Comparison of ENCODE assay signal across 10 cellular contexts in genomic region chr7:2841907-2842306, GRCh38. TPM values are rescaled to one million over a fixed set of nuclear protein-coding genes. Genes with fewer than 3 reads are reported as not detected.
DNase-seq lines count a peak whose midpoint lies in the region; ATAC-seq and TF ChIP-seq lines count a peak whose summit lies in the region.
"Had no signal": no experiment of that assay in that cellular context is flagged by ENCODE, and none has a peak within 500 bp of the region (broad histone marks: within the 10 kb centered on the region; RNA-seq: fewer than 3 reads in every experiment).

No MANE protein-coding gene starts in this region.

- no peak overlapping the region for H2BK5ac ChIP-seq in IMR-90 (ENCODE audit: low read depth, low read length, poor library complexity, severe bottlenecking)

- intact Hi-C loops in CD8-positive, alpha-beta T cell (cut with DNase I, micrococcal nuclease), result loop anchor here (5.0 kb wide), 4 partner anchors 120 to 530 kb away; partner anchors contain the start of genes BRAT1 (in 1 of the 2), IQCE (in 1 of the 2) and SNX8 (in 1 of the 2)
- intact Hi-C loops in IMR-90 (cut with micrococcal nuclease), result loop anchor here (5.0 kb wide), 1 partner anchor 80 kb away; no protein-coding TSS in a partner anchor

- no peaks in the 10 kb centered on the region for H3K9me3 ChIP-seq in CD8-positive, alpha-beta T cell (ENCODE audit: low read length)
- no peaks in the 10 kb centered on the region for H3K9me3 ChIP-seq in IMR-90 (ENCODE audit: control insufficient read depth, insufficient read depth, low read length)
- no peaks in the 10 kb centered on the region for H3K9me3 ChIP-seq in SK-N-SH

- H3K9me1 ChIP-seq in IMR-90 (ENCODE audit: insufficient read depth, low read length), result peaks cover 6% of the 10 kb centered on the region

- WGBS in IMR-90 (ENCODE audit: extremely low coverage in 2 of 2, insufficient read length in 1 of 2), 2 experiments, result 80% methylated on average over 4 of the region's 5 CpGs; no CpG with 5 or more reads in 1 of the 2 experiments
- WGBS in SK-N-SH (ENCODE audit: low lambda C conversion rate), result 94% methylated on average over 5 of the region's 5 CpGs

- H3K9ac ChIP-seq in IMR-90 (ENCODE audit: low read depth, low read length), result no peak overlapping the region
- no peak overlapping the region for H3K9ac ChIP-seq in SK-N-SH

- H4K20me1 ChIP-seq in IMR-90 (ENCODE audit: insufficient read depth, low read length), result peaks cover 39% of the 10 kb centered on the region
- H4K20me1 ChIP-seq in SK-N-SH (ENCODE audit: insufficient read depth), result peaks cover 39% of the 10 kb centered on the region

- H2AK5ac ChIP-seq in IMR-90 (ENCODE audit: low read depth, low read length), result no peak overlapping the region; the same call in 1 of the 2 replicates

- H3K4me2 ChIP-seq in IMR-90 (ENCODE audit: low read depth, low read length), result peak overlapping the region; percentile 43; the same call in 1 of the 2 replicates
- H3K4me2 ChIP-seq in SK-N-SH, result no peak overlapping the region

- CTCF ChIA-PET in CD8-positive, alpha-beta T cell (lab: Charles Lee), result no interaction called here
- CTCF ChIA-PET in IMR-90 (lab: Yijun Ruan, JAX), result no interaction called here
- CTCF ChIA-PET in SK-N-SH (lab: Yijun Ruan, JAX), result interaction anchor here (1.1 to 1.3 kb wide), 4 partner anchors 9 to 274 kb away, joined by 3 to 7 read pairs (median 3); no protein-coding TSS in a partner anchor

- H3K4me1 Mint-ChIP-seq in CD8-positive, alpha-beta T cell (ENCODE audit: low read depth), result peaks cover 59% of the 10 kb centered on the region
- H3K4me1 Mint-ChIP-seq in chondrocyte (ENCODE audit: low read depth) (peaks cover 59% of the 10 kb centered on the region), neural crest cell (peaks cover 62% of the 10 kb centered on the region)

- H3K27ac ChIP-seq in CD8-positive, alpha-beta T cell (ENCODE audit: low read depth, low read length), result no peak overlapping the region
- H3K27ac ChIP-seq in IMR-90 (ENCODE audit: insufficient read depth, low read length) (no peak overlapping the region), SK-N-SH (ENCODE audit: low read depth in 2 of 2, low read length in 1 of 2) (no peak overlapping the region)
- H3K27ac ChIP-seq: SJCRH30 had no signal

- POLR2A ChIA-PET in CD8-positive, alpha-beta T cell (lab: Charles Lee), result no interaction called here
- POLR2A ChIA-PET in IMR-90 (lab: Charles Lee; ENCODE audit: unreplicated experiment) (no interaction called here), SK-N-SH (lab: Yijun Ruan, JAX) (no interaction called here)

- H3F3A ChIP-seq in SK-N-SH (replicated peaks; ENCODE audit: insufficient read depth), result peaks cover 5% of the 10 kb centered on the region

- dilution Hi-C loops in IMR-90 (cut with HindIII; ENCODE audit: low sequenced_read_pairs, unreplicated experiment), result no loop called here

- H3K56ac ChIP-seq in IMR-90 (ENCODE audit: extremely low read depth, insufficient read depth, low read length), result no peak overlapping the region

- no peak overlapping the region for H2BK15ac ChIP-seq in IMR-90 (ENCODE audit: low read depth, low read length)

- H2AFZ ChIP-seq in IMR-90 (replicated peaks; ENCODE audit: low read length, poor library complexity) (no peak overlapping the region), SK-N-SH (ENCODE audit: low read depth) (no peak overlapping the region)

- no peak for DNase-seq in CD8-positive, alpha-beta T cell
- no peak for DNase-seq in IMR-90
- no peak for DNase-seq in chondrocyte (ENCODE audit: low spot score)
- DNase-seq in neural crest cell (ENCODE audit: low read depth, low spot score), result no peak
- DNase-seq in SK-N-SH, result no peak
- no peak for DNase-seq in erythroblast (lab: John Stamatoyannopoulos, UW)
- DNase-seq in NOMO-1 treated with dmso at 0.1 percent for 144 hours (lab: John Stamatoyannopoulos, UW; ENCODE audit: unreplicated experiment), result no peak
- DNase-seq: foreskin melanocyte, H7, SJCRH30 had no signal

- no peak overlapping the region for H2BK120ac ChIP-seq in IMR-90 (ENCODE audit: low read depth, low read length)

- no peak overlapping the region for H4K91ac ChIP-seq in IMR-90 (ENCODE audit: insufficient read depth, low read depth, low read length)

- no peak for TF ChIP-seq CTCF in CD8-positive, alpha-beta T cell (IDR thresholded peaks at IDR 0.05)
- TF ChIP-seq CTCF in IMR-90 (conservative IDR thresholded peaks at IDR 0.05; ENCODE audit: low read depth, low read length) (no peak), chondrocyte (IDR thresholded peaks at IDR 0.05) (no peak), neural crest cell (conservative IDR thresholded peaks at IDR 0.05) (no peak), SK-N-SH (IDR thresholded peaks at IDR 0.05) (no peak)

- no peak for TF ChIP-seq RAD21 in IMR-90 (IDR thresholded peaks at IDR 0.05; ENCODE audit: low read length)
- TF ChIP-seq RAD21 in SK-N-SH (IDR thresholded peaks at IDR 0.05; ENCODE audit: low read length), result no peak

- no peak overlapping the region for H3K4me3 ChIP-seq in CD8-positive, alpha-beta T cell (ENCODE audit: low read depth, low read length)
- H3K4me3 ChIP-seq in IMR-90 (ENCODE audit: insufficient read depth, low read depth, low read length), result no peak overlapping the region
- H3K4me3 ChIP-seq in SK-N-SH (ENCODE audit: low read depth in 2 of 2, low read length in 1 of 2), result 0 out of 4 replicates have a peak overlapping the region, but pooled peaks of 1 of the 2 experiments have one; percentile 7
- H3K4me3 ChIP-seq: SJCRH30 had no signal

- H3K27ac Mint-ChIP-seq in CD8-positive, alpha-beta T cell, result no peak overlapping the region
- H3K27ac Mint-ChIP-seq in chondrocyte (ENCODE audit: unreplicated experiment) (no peak overlapping the region), neural crest cell (ENCODE audit: unreplicated experiment) (no peak overlapping the region)

- H3K36me3 ChIP-seq in CD8-positive, alpha-beta T cell (ENCODE audit: insufficient read depth, low read length), result no peaks in the 10 kb centered on the region
- H3K36me3 ChIP-seq in IMR-90 (ENCODE audit: control insufficient read depth, insufficient read depth, low read length) (peaks cover 11% of the 10 kb centered on the region), SK-N-SH (replicated peaks in 1 of 2; ENCODE audit: control insufficient read depth in 1 of 2, insufficient read depth in 2 of 2, low read length in 1 of 2) (peaks cover 0 to 12% of the 10 kb centered on the region in 2 experiments)

- H3K14ac ChIP-seq in IMR-90 (replicated peaks; ENCODE audit: low read depth, low read length), result no peak overlapping the region

- ATAC-seq in CD8-positive, alpha-beta T cell, result no peak
- ATAC-seq in IMR-90 (ENCODE audit: low read depth), result no peak

- H4K8ac ChIP-seq in IMR-90 (ENCODE audit: low read depth in 2 of 2, low read length in 2 of 2), result no peak overlapping the region

- H3K18ac ChIP-seq in IMR-90 (ENCODE audit: low read depth, low read length), result no peak overlapping the region

- H2BK20ac ChIP-seq in IMR-90 (ENCODE audit: low read depth, low read length), result no peak overlapping the region

- in situ Hi-C loops in IMR-90 (cut with MboI; ENCODE audit: low sequenced_read_pairs), result no loop called here

- H2AK9ac ChIP-seq in IMR-90 (replicated peaks; ENCODE audit: low read depth, low read length, poor library complexity), result peak overlapping the region; percentile 75

- peaks cover 68% of the 10 kb centered on the region for H3K79me2 ChIP-seq in SK-N-SH (ENCODE audit: insufficient read depth)

- peak overlapping the region; percentile 81 for H3K4me3 Mint-ChIP-seq in CD8-positive, alpha-beta T cell
- peak overlapping the region; percentile 84 for H3K4me3 Mint-ChIP-seq in chondrocyte (ENCODE audit: unreplicated experiment)
- H3K4me3 Mint-ChIP-seq in neural crest cell, result peak overlapping the region; percentile 90

- H3K27me3 Mint-ChIP-seq in CD8-positive, alpha-beta T cell (ENCODE audit: low read depth), result no peaks in the 10 kb centered on the region
- H3K27me3 Mint-ChIP-seq in chondrocyte (ENCODE audit: low read depth) (no peaks in the 10 kb centered on the region), neural crest cell (ENCODE audit: low read depth) (no peaks in the 10 kb centered on the region)

- H3K9me2 ChIP-seq in SK-N-SH, result no peaks in the 10 kb centered on the region

- peaks cover 34% of the 10 kb centered on the region for H3K4me1 ChIP-seq in CD8-positive, alpha-beta T cell (ENCODE audit: insufficient read depth, low read length)
- peaks cover 14% of the 10 kb centered on the region for H3K4me1 ChIP-seq in IMR-90 (ENCODE audit: control insufficient read depth, insufficient read depth, low read length)
- H3K4me1 ChIP-seq in SK-N-SH (ENCODE audit: control insufficient read depth in 1 of 2, insufficient read depth in 2 of 2, low read depth in 1 of 2, low read length in 1 of 2), result peaks cover 8% of the 10 kb centered on the region in 2 experiments; a peak in 2 of 4 replicates
- H3K4me1 ChIP-seq: SJCRH30 had no signal

- TF ChIP-seq POLR2A in IMR-90 (IDR thresholded peaks at IDR 0.05; ENCODE audit: low read depth, low read length), result no peak
- TF ChIP-seq POLR2A in erythroblast (IDR thresholded peaks at IDR 0.05; ENCODE audit: low read length), result no peak

- peak overlapping the region; percentile 36; the same call in 1 of the 2 replicates for H3K4ac ChIP-seq in IMR-90 (ENCODE audit: low read depth, low read length)

- H3K36me3 Mint-ChIP-seq in CD8-positive, alpha-beta T cell, result peaks cover 15% of the 10 kb centered on the region
- H3K36me3 Mint-ChIP-seq in chondrocyte (ENCODE audit: low read depth), result peaks cover 8% of the 10 kb centered on the region
- H3K36me3 Mint-ChIP-seq in neural crest cell (ENCODE audit: low read depth), result peaks cover 19% of the 10 kb centered on the region

- BruUV-seq in IMR-90 (replicated peaks; lab: Mats Ljungman, UMichigan), result no TSS peak

- peaks cover 19 to 65% of the 10 kb centered on the region in 2 experiments for H3K79me1 ChIP-seq in IMR-90 (ENCODE audit: low read depth in 1 of 2, low read length in 2 of 2)

- H3K9me3 Mint-ChIP-seq in CD8-positive, alpha-beta T cell, result no peaks in the 10 kb centered on the region
- H3K9me3 Mint-ChIP-seq in chondrocyte (ENCODE audit: low read depth), result peaks cover 12% of the 10 kb centered on the region
- peaks cover 5% of the 10 kb centered on the region for H3K9me3 Mint-ChIP-seq in neural crest cell

- no peak overlapping the region for H4K5ac ChIP-seq in IMR-90 (ENCODE audit: low read depth, low read length)

- H3K23ac ChIP-seq in IMR-90 (ENCODE audit: low read depth, low read length), result 0 out of 2 replicates have a peak overlapping the region, but pooled peaks have one; percentile 86

- no peaks in the 10 kb centered on the region for H3K27me3 ChIP-seq in CD8-positive, alpha-beta T cell (ENCODE audit: insufficient read depth, low read length)
- H3K27me3 ChIP-seq in IMR-90 (ENCODE audit: control insufficient read depth, insufficient read depth, low read length) (no peaks in the 10 kb centered on the region), SK-N-SH (ENCODE audit: insufficient read depth) (no peaks in the 10 kb centered on the region)
- H3K27me3 ChIP-seq: SJCRH30 had no signal

- no peak for TF ChIP-seq EP300 in SK-N-SH (IDR thresholded peaks at IDR 0.05; ENCODE audit: borderline replicate concordance in 1 of 2, low read depth in 1 of 2, low read length in 1 of 2)

RNA-seq across cellular contexts. Expression of gene GNA12, which starts 2.2 kb away (rescaled TPM):
- 10 to 100 TPM; 17.0 to 17.7 TPM for total RNA-seq in CD8-positive, alpha-beta T cell
- total RNA-seq in IMR-90 (2012; rRNA removed), result 14.3 and 14.4 TPM in 2 replicates
- polyA plus RNA-seq in IMR-90 (2012; rRNA removed), result 89.0 and 93.9 TPM in 2 replicates
- 41.2 and 78.7 TPM in 2 replicates for polyA plus RNA-seq in IMR-90 (2012; cell fraction: cytosol; rRNA removed)
- polyA plus RNA-seq in IMR-90 (2012; cell fraction: nucleus; rRNA removed; ENCODE audit: low replicate concordance), result 60.2 and 62.3 TPM in 2 replicates
- total RNA-seq in chondrocyte, result 77.5 to 111 TPM (median 108 TPM) in 3 replicates
- 62.5 and 63.5 TPM in 2 replicates for total RNA-seq in neural crest cell
- 55.3 and 64.8 TPM in 2 replicates for polyA plus RNA-seq in SK-N-SH (2012; rRNA removed)
- 39.3 and 56.9 TPM in 2 replicates for polyA plus RNA-seq in SK-N-SH (2012; cell fraction: cytosol; rRNA removed)
- 41.0 and 50.4 TPM in 2 replicates for polyA plus RNA-seq in SK-N-SH (2012; cell fraction: nucleus; rRNA removed)
